In the genomic region with DNA sequence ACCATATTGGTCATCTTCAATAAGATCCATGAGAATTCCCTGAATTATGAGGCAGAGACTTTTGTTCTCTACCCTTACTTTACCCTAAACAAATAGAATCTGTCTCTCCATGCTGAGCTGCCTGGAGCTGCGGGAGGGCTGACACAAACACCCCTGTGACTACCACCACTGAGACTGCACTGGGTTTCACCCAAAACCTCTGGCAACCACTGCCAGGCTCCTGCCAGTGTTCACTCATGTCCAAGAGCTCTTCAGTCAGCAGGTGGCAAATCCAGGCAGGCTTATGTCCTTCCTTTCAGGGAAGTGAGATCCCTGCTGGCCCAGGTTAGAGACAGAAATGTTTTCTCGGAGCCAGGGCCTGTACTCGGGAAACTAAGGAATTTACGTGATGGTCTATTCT, we compare ENCODE assay signal across 31 cellular contexts.
"Had no signal": no experiment of that assay in that cellular context is flagged by ENCODE, and none has a peak within 500 bp of the region (broad histone marks: within the 10 kb centered on the region; RNA-seq: fewer than 3 reads in every experiment).

No MANE protein-coding gene starts in this region.

- DNase-seq: activated effector memory CD4-positive, alpha-beta T cell treated with anti-CD3 and anti-CD28 coated beads, Interleukin-2, amount 50 U/mL, for 16 hours; activated effector memory CD4-positive, alpha-beta T cell treated with Interleukin-2 at 50 U/mL for 16 hours; activated gamma-delta T cell; activated gamma-delta T cell treated with Interleukin-2 at 50 U/mL for 16 hours; activated naive CD4-positive, alpha-beta T cell; activated naive CD4-positive, alpha-beta T cell treated with anti-CD3 and anti-CD28 coated beads for 36 hours; activated naive CD4-positive, alpha-beta T cell treated with anti-CD3 and anti-CD28 coated beads, Interleukin-2, amount 10 ng/mL, durations not matched to agents 7 days and 5 days; activated naive CD4-positive, alpha-beta T cell treated with anti-CD3 and anti-CD28 coated beads, Interleukin-2, amount 50 U/mL, for 16 hours; activated naive CD4-positive, alpha-beta T cell treated with Interleukin-2 at 50 U/mL for 16 hours; activated naive CD8-positive, alpha-beta T cell treated with anti-CD3 and anti-CD28 coated beads for 36 hours; activated naive CD8-positive, alpha-beta T cell treated with anti-CD3 and anti-CD28 coated beads, Interleukin-2, amount 10 ng/mL, durations not matched to agents 7 days and 5 days; activated naive CD8-positive, alpha-beta T cell treated with anti-CD3 and anti-CD28 coated beads, Interleukin-2, amount 50 U/mL, for 24 hours; activated T-cell treated with anti-CD3 and anti-CD28 coated beads, Interleukin-2, amount 50 U/mL, for 24 hours; activated T-cell treated with anti-CD3 and anti-CD28 coated beads, Interleukin-2, amount 50 U/mL, for 4 hours; activated T-cell treated with anti-CD3 and anti-CD28 coated beads, Interleukin-2, amount 50 U/mL, for 48 hours; activated T-cell treated with anti-CD3 and anti-CD28 coated beads, Interleukin-2, amount 50 U/mL, for 72 hours; adrenal gland; amniotic stem cell; amygdala; anterior cingulate cortex; aorta; body of pancreas; brain microvascular endothelial cell; caudate nucleus; central memory CD4-positive, alpha-beta T cell; cerebellar nuclear complex had no signal

- H3K36me3 ChIP-seq: adrenal gland, ascending aorta, brain microvascular endothelial cell, breast epithelium, cardiac muscle cell had no signal

- H3K4me3 ChIP-seq: adrenal gland, ascending aorta, body of pancreas, breast epithelium, cardiac muscle cell had no signal

- H3K27me3 ChIP-seq: adrenal gland, ascending aorta, body of pancreas, brain microvascular endothelial cell, breast epithelium, cardiac muscle cell had no signal

- H3K9me3 ChIP-seq: adrenal gland, ascending aorta, body of pancreas, breast epithelium had no signal

- ATAC-seq: activated naive CD4-positive, alpha-beta T cell treated with anti-CD3 and anti-CD28 coated beads, Interleukin-2, amount 50 U/mL, for 72 hours; activated naive CD8-positive, alpha-beta T cell treated with anti-CD3 and anti-CD28 coated beads, Interleukin-2, amount 50 U/mL, for 24 hours; activated T-cell treated with anti-CD3 and anti-CD28 coated beads, Interleukin-2, amount 50 U/mL, for 4 hours; activated T-cell treated with anti-CD3 and anti-CD28 coated beads, Interleukin-2, amount 50 U/mL, for 72 hours; activated T-helper 17 cell treated with anti-CD3 and anti-CD28 coated beads, Interleukin-2, amount 50 U/mL, for 72 hours; body of pancreas had no signal
